Comparison of ENCODE assay signal across 32 cellular contexts in the genomic region with DNA sequence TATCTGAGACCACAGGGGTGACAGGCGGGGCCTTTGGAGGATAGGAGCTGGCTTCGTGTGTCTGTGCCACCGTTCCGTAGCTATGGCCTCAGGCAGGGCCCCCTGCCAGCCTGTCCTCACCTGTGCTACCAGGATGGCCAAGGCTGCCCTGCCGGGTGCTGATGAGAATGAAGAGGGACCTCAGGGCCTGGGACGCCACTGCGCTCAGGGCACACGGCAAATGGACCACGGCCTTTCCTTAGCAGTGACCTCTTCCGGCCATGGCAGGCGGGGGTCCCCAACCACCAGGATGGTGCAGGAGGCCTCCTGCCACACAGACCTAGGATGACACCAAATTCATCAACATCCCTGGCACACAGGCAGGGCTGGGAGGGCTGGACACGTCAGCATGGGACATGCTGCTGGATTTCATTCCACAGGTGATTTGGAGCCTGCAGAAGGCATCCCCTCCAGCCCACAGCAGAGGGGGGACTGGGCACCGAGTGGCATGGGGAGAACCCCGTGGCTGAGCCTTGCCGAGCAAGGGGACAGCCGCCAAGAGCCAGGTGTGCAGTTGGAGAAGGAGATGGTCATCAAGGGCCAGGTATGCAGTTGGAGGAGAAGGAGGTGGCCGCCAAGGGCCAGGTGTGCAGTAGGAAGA.
"Had no signal": no experiment of that assay in that cellular context is flagged by ENCODE, and none has a peak within 500 bp of the region (broad histone marks: within the 10 kb centered on the region; RNA-seq: fewer than 3 reads in every experiment).

No MANE protein-coding gene starts in this region.

- H3K9me3 Mint-ChIP-seq: activated B cell treated with CpG ODN at 0.5 μM for 24 hours; activated CD8-positive, alpha-beta T cell treated with anti-CD3 and anti-CD28 coated beads for 36 hours; activated T-cell treated with anti-CD3 and anti-CD28 coated beads, Interleukin-2, amount 50 U/mL, for 4 hours; activated T-helper 17 cell treated with anti-CD3 and anti-CD28 coated beads, Interleukin-2, amount 50 U/mL, for 72 hours; central memory CD8-positive, alpha-beta T cell; dendritic cell treated with granulocyte-macrophage colony-stimulating factor and Interleukin-4, amounts not matched to agents 40 ng/mL and 50 ng/mL, for 4 days; endodermal cell; T-cell; T-helper 2 cell treated with Interferon-gamma antibody and Interleukin-4, amounts not matched to agents 5 μg/mL and 100 μg/mL, for 36 hours had no signal

- H3K27me3 ChIP-seq: brain microvascular endothelial cell, dorsolateral prefrontal cortex, foreskin keratinocyte, gastrocnemius medialis had no signal

- H3K27ac ChIP-seq: brain microvascular endothelial cell, coronary artery, dorsolateral prefrontal cortex, esophagus muscularis mucosa, foreskin keratinocyte, gastrocnemius medialis, WERI-Rb-1 had no signal

- H3K27me3 Mint-ChIP-seq: activated B cell treated with CpG ODN at 0.5 μM for 24 hours; activated CD8-positive, alpha-beta T cell treated with anti-CD3 and anti-CD28 coated beads for 36 hours; activated naive CD8-positive, alpha-beta T cell; activated T-helper 17 cell treated with anti-CD3 and anti-CD28 coated beads, Interleukin-2, amount 50 U/mL, for 72 hours; dendritic cell treated with granulocyte-macrophage colony-stimulating factor and Interleukin-4, amounts not matched to agents 40 ng/mL and 50 ng/mL, for 4 days had no signal

- ATAC-seq: activated CD4-positive, CD25-positive, alpha-beta regulatory T cell treated with anti-CD3 and anti-CD28 coated beads, Interleukin-2, amount 50 U/mL, for 24 hours; activated CD8-positive, alpha-beta T cell treated with anti-CD3 and anti-CD28 coated beads for 36 hours; activated T-cell treated with anti-CD3 and anti-CD28 coated beads, Interleukin-2, amount 50 U/mL, for 4 hours; activated T-helper 17 cell treated with anti-CD3 and anti-CD28 coated beads, Interleukin-2, amount 50 U/mL, for 72 hours; foreskin keratinocyte; gastrocnemius medialis; T-cell; T-helper 17 cell had no signal

- H3K27ac Mint-ChIP-seq: activated B cell treated with CpG ODN at 0.5 μM for 24 hours; activated CD8-positive, alpha-beta T cell treated with anti-CD3 and anti-CD28 coated beads for 36 hours; activated naive CD8-positive, alpha-beta T cell; activated T-helper 17 cell treated with anti-CD3 and anti-CD28 coated beads, Interleukin-2, amount 50 U/mL, for 72 hours; dendritic cell treated with granulocyte-macrophage colony-stimulating factor and Interleukin-4, amounts not matched to agents 40 ng/mL and 50 ng/mL, for 4 days; endodermal cell; T-cell; T-helper 17 cell; T-helper 2 cell treated with Interferon-gamma antibody and Interleukin-4, amounts not matched to agents 5 μg/mL and 100 μg/mL, for 36 hours had no signal

- H3K4me3 Mint-ChIP-seq: activated B cell treated with CpG ODN at 0.5 μM for 24 hours; activated CD8-positive, alpha-beta T cell treated with anti-CD3 and anti-CD28 coated beads for 36 hours; activated naive CD8-positive, alpha-beta T cell; activated T-cell treated with anti-CD3 and anti-CD28 coated beads, Interleukin-2, amount 50 U/mL, for 4 hours; activated T-helper 17 cell treated with anti-CD3 and anti-CD28 coated beads, Interleukin-2, amount 50 U/mL, for 72 hours; central memory CD8-positive, alpha-beta T cell; dendritic cell treated with granulocyte-macrophage colony-stimulating factor and Interleukin-4, amounts not matched to agents 40 ng/mL and 50 ng/mL, for 4 days; endodermal cell; T-cell; T-helper 17 cell; T-helper 2 cell treated with Interferon-gamma antibody and Interleukin-4, amounts not matched to agents 5 μg/mL and 100 μg/mL, for 36 hours had no signal

- H3K4me1 ChIP-seq: esophagus muscularis mucosa, foreskin keratinocyte, gastrocnemius medialis had no signal

- DNase-seq: activated B cell treated with CpG ODN at 0.5 μM for 24 hours; activated CD4-positive, alpha-beta T cell treated with anti-CD3 and anti-CD28 coated beads for 48 hours; activated CD4-positive, alpha-beta T cell treated with anti-CD3 and anti-CD28 coated beads, Interleukin-2, amount 50 U/mL, for 1 hour; activated CD4-positive, alpha-beta T cell treated with anti-CD3 and anti-CD28 coated beads, Interleukin-2, amount 50 U/mL, for 48 hours; activated CD8-positive, alpha-beta memory T cell treated with anti-CD3 and anti-CD28 coated beads for 24 hours; activated CD8-positive, alpha-beta T cell treated with anti-CD3 and anti-CD28 coated beads for 36 hours; activated effector memory CD4-positive, alpha-beta T cell treated with Interleukin-2 at 50 U/mL for 16 hours; activated gamma-delta T cell treated with Interleukin-2 at 50 U/mL for 16 hours; activated naive CD4-positive, alpha-beta T cell treated with anti-CD3 and anti-CD28 coated beads, Interleukin-2, amount 50 U/mL, for 16 hours; activated naive CD4-positive, alpha-beta T cell treated with Interleukin-2 at 50 U/mL for 16 hours; activated T-cell treated with anti-CD3 and anti-CD28 coated beads, Interleukin-2, amount 50 U/mL, for 4 hours; amniotic stem cell; anterior cingulate cortex; brain microvascular endothelial cell; dorsolateral prefrontal cortex; effector memory CD4-positive, alpha-beta T cell; endodermal cell; erythroblast; foreskin keratinocyte; gastrocnemius medialis; T-cell; T-helper 17 cell; T1000; WERI-Rb-1 had no signal

- H3K4me3 ChIP-seq: coronary artery, dorsolateral prefrontal cortex, esophagus muscularis mucosa, gastrocnemius medialis had no signal

- H3K36me3 ChIP-seq: brain microvascular endothelial cell, esophagus muscularis mucosa, gastrocnemius medialis, WERI-Rb-1 had no signal

- H3K36me3 Mint-ChIP-seq: activated naive CD8-positive, alpha-beta T cell; T-cell had no signal

- H3K4me1 Mint-ChIP-seq: activated B cell treated with CpG ODN at 0.5 μM for 24 hours; activated T-helper 17 cell treated with anti-CD3 and anti-CD28 coated beads, Interleukin-2, amount 50 U/mL, for 72 hours; central memory CD8-positive, alpha-beta T cell; T-cell; T-helper 17 cell had no signal

- H3K9me3 ChIP-seq: esophagus muscularis mucosa, gastrocnemius medialis had no signal
